22 cellular contexts compared by ENCODE assay signal in the genomic region with DNA sequence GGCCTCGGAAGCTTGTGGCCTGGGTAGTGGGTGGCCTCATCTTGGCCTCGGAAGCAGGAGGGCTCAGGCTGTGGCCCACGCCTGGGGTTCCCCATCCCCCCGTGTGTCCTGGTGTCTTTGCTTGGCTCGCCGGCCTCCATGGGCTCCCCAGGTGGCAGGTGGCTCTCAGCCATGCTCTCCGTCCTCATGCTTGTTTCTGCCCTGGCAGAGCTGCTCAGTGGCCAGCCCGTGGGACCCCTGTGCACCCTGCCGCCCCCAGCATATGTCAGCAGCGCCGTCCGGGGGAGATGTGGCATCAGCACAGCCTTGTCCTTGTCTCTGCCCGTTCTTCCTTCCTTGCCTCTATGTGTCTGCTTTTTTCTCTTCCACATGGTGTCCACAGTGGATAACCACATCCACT. TPM values are rescaled to one million over a fixed set of nuclear protein-coding genes. Genes with fewer than 3 reads are reported as not detected.
DNase-seq lines count a peak whose midpoint lies in the region; ATAC-seq and TF ChIP-seq lines count a peak whose summit lies in the region.
"Had no signal": no experiment of that assay in that cellular context is flagged by ENCODE, and none has a peak within 500 bp of the region (broad histone marks: within the 10 kb centered on the region; RNA-seq: fewer than 3 reads in every experiment).

No MANE protein-coding gene starts in this region.

- H3K14ac ChIP-seq in H9 (ENCODE audit: insufficient read depth, low read length): no peak overlapping the region
- no peak overlapping the region for H3K14ac ChIP-seq in trophoblast cell (ENCODE audit: low read length)

- H3K4me2 ChIP-seq in H9 (ENCODE audit: insufficient read depth, insufficient read length, low read length) (no peak overlapping the region), PC-3 (ENCODE audit: low read length) (no peak overlapping the region), trophoblast cell (ENCODE audit: low read length) (no peak overlapping the region)
- H3K4me2 ChIP-seq: BLaER1, PC-9 had no signal

- H4K91ac ChIP-seq in H9 (ENCODE audit: insufficient read length, low read depth, low read length) (no peak overlapping the region), trophoblast cell (ENCODE audit: low read depth, low read length) (no peak overlapping the region)

- no peaks in the 10 kb centered on the region for H3K9me2 ChIP-seq in PC-3 (replicated peaks; ENCODE audit: low read length)

- peaks cover 0 to 4% of the 10 kb centered on the region in 2 experiments; a peak in 1 of 4 replicates for H3K4me1 Mint-ChIP-seq in H9

- H3K9ac ChIP-seq in H9 (ENCODE audit: extremely low read depth, insufficient read length, low read length) (no peak overlapping the region), PC-3 (ENCODE audit: low read length) (no peak overlapping the region), trophoblast cell (ENCODE audit: low read length) (no peak overlapping the region)
- H3K9ac ChIP-seq: BLaER1 had no signal

- H3T11ph ChIP-seq in H9 (ENCODE audit: low read length): no peak overlapping the region

- peak overlapping the region; percentile 20 to 85 (median 83); a peak in 3 of 7 replicates for H3K27ac Mint-ChIP-seq in H9
- H3K27ac Mint-ChIP-seq: CD4-positive, alpha-beta T cell had no signal

- H4K20me1 ChIP-seq in H9 (ENCODE audit: control insufficient read depth, insufficient read depth, insufficient read length) (no peaks in the 10 kb centered on the region), PC-3 (ENCODE audit: low read length) (no peaks in the 10 kb centered on the region)

- no TSS peak for BruUV-seq in PC-3 (replicated peaks; lab: Mats Ljungman, UMichigan)

- no peak overlapping the region for H2BK15ac ChIP-seq in H9 (ENCODE audit: low read depth, low read length)

- DNase-seq in H9 (no peak), PC-3 (no peak), trophoblast cell (no peak), NCI-H446 treated with DMSO at 0.1 percent for 48 hours (lab: John Stamatoyannopoulos, UW) (no peak), 8988T (no peak)
- DNase-seq: CD4-positive, alpha-beta T cell; COR-L47; DMS79; Kasumi-1; MG63; NCI-H1417 treated with DMSO at 0.1 percent for 48 hours; NCI-H187; NCI-H446; NCI-H526 treated with DMSO at 0.1 percent for 48 hours; PC-9; RPMI8226; SHP77 had no signal

- peaks cover 3% of the 10 kb centered on the region for H3K79me1 ChIP-seq in H9 (ENCODE audit: insufficient read depth, low read depth, low read length, poor library complexity, severe bottlenecking)
- no peaks in the 10 kb centered on the region for H3K79me1 ChIP-seq in trophoblast cell (ENCODE audit: low read length)

- H2BK120ac ChIP-seq in H9 (ENCODE audit: low read depth, low read length, poor library complexity, severe bottlenecking) (no peak overlapping the region), trophoblast cell (ENCODE audit: insufficient read depth, low read length, poor library complexity) (no peak overlapping the region)

- no peak overlapping the region for H2AFZ ChIP-seq in H9 (ENCODE audit: low read length)
- H2AFZ ChIP-seq in PC-3 (ENCODE audit: low read length): no peak overlapping the region
- no peak overlapping the region for H2AFZ ChIP-seq in trophoblast cell (ENCODE audit: insufficient read depth, low read length, poor library complexity)
- H2AFZ ChIP-seq: PC-9 had no signal

- H3K79me2 ChIP-seq in H9 (ENCODE audit: insufficient read depth, low read length) (no peaks in the 10 kb centered on the region; the same call in 1 of the 2 replicates), PC-3 (ENCODE audit: low read length) (0 out of 2 replicates have a peak, but pooled peaks cover 4% of the 10 kb centered on the region), trophoblast cell (ENCODE audit: control insufficient read depth, insufficient read depth, low read length, poor library complexity) (no peaks in the 10 kb centered on the region)

- H3K18ac ChIP-seq in H9 (ENCODE audit: insufficient read length, low read depth, low read length): no peak overlapping the region
- peak overlapping the region; percentile 4 for H3K18ac ChIP-seq in trophoblast cell (ENCODE audit: low read length)

- no peak overlapping the region for H2BK20ac ChIP-seq in H9 (ENCODE audit: low read depth, low read length, poor library complexity, severe bottlenecking)

- ATAC-seq in PC-3: no peak
- no peak for ATAC-seq in GM21723 (IDR thresholded peaks at IDR 0.05; ENCODE audit: unreplicated experiment)
- ATAC-seq in HG03025 (IDR thresholded peaks at IDR 0.05; ENCODE audit: low FRiP score, unreplicated experiment): no peak

- intact Hi-C loops in PC-3 (cut with micrococcal nuclease): no loop called here

- H3K9me3 ChIP-seq in H9 (ENCODE audit: control insufficient read depth, low read depth, low read length) (no peaks in the 10 kb centered on the region), PC-3 (ENCODE audit: low read length) (no peaks in the 10 kb centered on the region), esophagus (ENCODE audit: control insufficient read depth in 2 of 2, insufficient read depth in 1 of 2, low read depth in 1 of 2, low read length in 1 of 2) (no peaks in the 10 kb centered on the region), trophoblast cell (ENCODE audit: insufficient read depth, low read depth, low read length) (no peaks in the 10 kb centered on the region)
- H3K9me3 ChIP-seq: BLaER1, MG63 had no signal

- H3K4me3 Mint-ChIP-seq in H9: no peak overlapping the region
- H3K4me3 Mint-ChIP-seq: CD4-positive, alpha-beta T cell had no signal

- CTCF ChIA-PET in PC-3 (lab: Charles Lee): no interaction called here

- H3K36me3 ChIP-seq in PC-3 (ENCODE audit: low read depth, low read length) (no peaks in the 10 kb centered on the region), esophagus (ENCODE audit: control insufficient read depth in 2 of 2, insufficient read depth in 2 of 2, low read length in 1 of 2) (peaks cover 0 to 3% of the 10 kb centered on the region in 2 donors), trophoblast cell (ENCODE audit: control insufficient read depth in 1 of 2, insufficient read depth in 2 of 2, low read length in 2 of 2) (no peaks in the 10 kb centered on the region)

- H3K4me3 ChIP-seq in PC-3 (ENCODE audit: low read length) (no peak overlapping the region), esophagus (ENCODE audit: low read depth in 1 of 2, low read length in 2 of 2) (no peak overlapping the region), trophoblast cell (ENCODE audit: low read depth, low read length) (no peak overlapping the region)
- H3K4me3 ChIP-seq: BLaER1, MG63, PC-9 had no signal

- H3K27me3 ChIP-seq in H9 (ENCODE audit: insufficient read depth, low read length): no peaks in the 10 kb centered on the region
- no peaks in the 10 kb centered on the region for H3K27me3 ChIP-seq in PC-3 (ENCODE audit: low read length)
- no peaks in the 10 kb centered on the region for H3K27me3 ChIP-seq in esophagus (ENCODE audit: control insufficient read depth in 1 of 2, insufficient read depth in 2 of 2, low read length in 2 of 2)
- no peaks in the 10 kb centered on the region for H3K27me3 ChIP-seq in trophoblast cell (ENCODE audit: insufficient read depth, low read length)
- H3K27me3 ChIP-seq: BLaER1, MG63 had no signal

- peaks cover 16 to 38% (median 29%) of the 10 kb centered on the region in 3 experiments; a peak in 6 of 7 replicates for H3K36me3 Mint-ChIP-seq in H9 (ENCODE audit: insufficient read depth in 1 of 3, low read depth in 3 of 3)

- POLR2A ChIA-PET in PC-3 (lab: Charles Lee; ENCODE audit: unreplicated experiment): interaction anchor here (0.5 kb wide), 1 partner anchor 529 kb away, joined by 3 read pairs; no protein-coding TSS in a partner anchor

- H3F3A ChIP-seq in PC-3 (ENCODE audit: low read length, unreplicated experiment): no peaks in the 10 kb centered on the region

- H3K23ac ChIP-seq in H9 (ENCODE audit: insufficient read length, low read depth, low read length) (no peak overlapping the region), trophoblast cell (ENCODE audit: low read length) (no peak overlapping the region)

- H2BK12ac ChIP-seq in H9 (ENCODE audit: insufficient read length, low read depth, low read length) (no peak overlapping the region), trophoblast cell (ENCODE audit: low read length) (no peak overlapping the region)

- H2AK5ac ChIP-seq in H9 (ENCODE audit: insufficient read length, low read length): no peak overlapping the region
- no peak overlapping the region for H2AK5ac ChIP-seq in trophoblast cell (ENCODE audit: low read length)

- no peaks in the 10 kb centered on the region; a peak in 1 of 5 replicates for H3K9me3 Mint-ChIP-seq in H9
- H3K9me3 Mint-ChIP-seq: CD4-positive, alpha-beta T cell had no signal

- no peak overlapping the region for H3K56ac ChIP-seq in H9 (ENCODE audit: insufficient read length, low read depth, low read length)

- H3K4ac ChIP-seq in H9 (ENCODE audit: low read depth, low read length) (no peak overlapping the region), trophoblast cell (ENCODE audit: low read depth, low read length) (no peak overlapping the region)

- H2BK5ac ChIP-seq in H9 (ENCODE audit: insufficient read length, low read length) (no peak overlapping the region), trophoblast cell (ENCODE audit: low read depth, low read length, poor library complexity) (no peak overlapping the region)

- no peaks in the 10 kb centered on the region for H3K23me2 ChIP-seq in H9 (ENCODE audit: insufficient read length, low read depth, low read length, poor library complexity, severe bottlenecking)

- H4K8ac ChIP-seq in H9 (replicated peaks; ENCODE audit: insufficient read length, low read depth, low read length) (no peak overlapping the region), trophoblast cell (ENCODE audit: low read depth, low read length) (no peak overlapping the region)

- no CpG with 5 or more reads among the region's 13 CpGs for WGBS in H9 (ENCODE audit: extremely low coverage, insufficient read length, low lambda C conversion rate)
- 92 to 97% methylated on average over 12 to 13 of the region's 13 CpGs for WGBS in esophagus, 2 donors
- no CpG with 5 or more reads among the region's 13 CpGs for WGBS in trophoblast cell (ENCODE audit: extremely low coverage, insufficient coverage, insufficient read length)

- no peak overlapping the region for H4K12ac ChIP-seq in trophoblast cell (ENCODE audit: low read depth, low read length)

- H3K27ac ChIP-seq in H9 (ENCODE audit: insufficient read length, low read depth, low read length) (no peak overlapping the region), PC-3 (ENCODE audit: low read length) (0 out of 2 replicates have a peak overlapping the region, but pooled peaks have one; percentile 28), esophagus (ENCODE audit: low read depth in 2 of 2, low read length in 1 of 2) (peak overlapping the region; percentile 88 to 98), trophoblast cell (ENCODE audit: low read depth, low read length) (no peak overlapping the region)
- H3K27ac ChIP-seq: BLaER1, PC-9 had no signal

- H3K27me3 Mint-ChIP-seq in H9 (ENCODE audit: low read depth): no peaks in the 10 kb centered on the region
- H3K27me3 Mint-ChIP-seq: CD4-positive, alpha-beta T cell had no signal

- H3K4me1 ChIP-seq in H9 (ENCODE audit: insufficient read depth, low read length) (no peaks in the 10 kb centered on the region), PC-3 (ENCODE audit: insufficient read depth, low read length) (no peaks in the 10 kb centered on the region; the same call in 1 of the 2 replicates), esophagus (ENCODE audit: control insufficient read depth in 2 of 2, insufficient read depth in 2 of 2, low read length in 1 of 2) (peaks cover 12 to 44% of the 10 kb centered on the region in 2 donors), trophoblast cell (ENCODE audit: control insufficient read depth in 1 of 2, insufficient read depth in 2 of 2, low read length in 2 of 2) (peaks cover 0 to 11% of the 10 kb centered on the region in 2 experiments)

- no peak overlapping the region for H4K5ac ChIP-seq in H9 (ENCODE audit: insufficient read length, low read depth, low read length)

- no peak for TF ChIP-seq CTCF in H9 (conservative IDR thresholded peaks at IDR 0.05)
- TF ChIP-seq CTCF in PC-3 (conservative IDR thresholded peaks at IDR 0.05; ENCODE audit: low read depth, low read length): no peak

RNA-seq across cellular contexts. Expression of a gene that starts 38.5 kb away (rescaled TPM):
- total RNA-seq in H9 (2021) (123 and 129 TPM in 2 replicates), PC-3 (2014; rRNA removed) (29.6 and 52.5 TPM in 2 replicates)
- polyA plus RNA-seq in esophagus: 10 to 100 TPM; 54.4 to 62.8 TPM
- 29.8 and 31.3 TPM in 2 replicates for polyA plus RNA-seq in trophoblast cell (2013)

RNA-seq across cellular contexts. Expression of a gene that starts 49.4 kb away (rescaled TPM):
- total RNA-seq in H9 (2021) (0.09 TPM in 1 of 2 replicates, not detected in the other), PC-3 (2014; rRNA removed) (not detected in 2 replicates)
- 100 to 1,000 TPM in 1 of 2 donors, 10 to 100 TPM in 1; 30.2 to 111 TPM for polyA plus RNA-seq in esophagus
- polyA plus RNA-seq in trophoblast cell (2013): 28.8 and 29.8 TPM in 2 replicates
- total RNA-seq: CD4-positive, alpha-beta T cell; H1 had no signal
- polyA plus RNA-seq: H1 had no signal

RNA-seq across cellular contexts. Expression of a gene that starts 55.0 kb away (rescaled TPM):
- 23.6 and 28.3 TPM in 2 replicates for total RNA-seq in H9 (2021)
- total RNA-seq in PC-3 (2014; rRNA removed): 8.4 and 14.7 TPM in 2 replicates
- polyA plus RNA-seq in esophagus: 1 to 10 TPM; 2.7 to 3.7 TPM
- 7.2 and 7.5 TPM in 2 replicates for polyA plus RNA-seq in trophoblast cell (2013)

Comparison
In these comparisons a context has a peak if more than half of its experiments do, and no peak if none do; other contexts are left out.
1. H3K27ac ChIP-seq: peak in PC-3 (single experiment) and esophagus (2 of 2); none in H9 (single experiment) and trophoblast cell (single experiment).